22 cellular contexts compared by ENCODE assay signal in genomic region chr1:34753163-34753562, GRCh38. TPM values are rescaled to one million over a fixed set of nuclear protein-coding genes. Genes with fewer than 3 reads are reported as not detected.
"Had no signal": no experiment of that assay in that cellular context is flagged by ENCODE, and none has a peak within 500 bp of the region (broad histone marks: within the 10 kb centered on the region; RNA-seq: fewer than 3 reads in every experiment).

No MANE protein-coding gene starts in this region.

- FAIRE-seq: islet of Langerhans had no signal

- H3K4me3 ChIP-seq: ascending aorta, cardiac muscle cell, gastrocnemius medialis, heart right ventricle, left lung, prostate gland, right lobe of liver, transverse colon had no signal

- H3K4me1 ChIP-seq: ascending aorta, gastrocnemius medialis, left lung, prostate gland, right lobe of liver, transverse colon had no signal

- H3K9me3 ChIP-seq: ascending aorta, gastrocnemius medialis, heart right ventricle, left lung, prostate gland, right lobe of liver, transverse colon had no signal

- H3K4me3 Mint-ChIP-seq: activated CD8-positive, alpha-beta T cell treated with anti-CD3 and anti-CD28 coated beads, Interleukin-2, amount 10 ng/mL, durations not matched to agents 7 days and 5 days; activated naive CD8-positive, alpha-beta T cell treated with anti-CD3 and anti-CD28 coated beads, Interleukin-2, amount 50 U/mL, for 24 hours; natural killer cell treated with Interleukin-12 subunit alpha and Interleukin-12 subunit beta and Interleukin-15 and Interleukin-18, amount 100 ng/mL, for 72 hours; stimulated activated memory B cell treated with anti-CD40 and anti-IgM and Interleukin-4, amounts not matched to agents 10 μg/mL and 1 μg/mL and 100 μg/mL, for 72 hours had no signal

- H3K27ac Mint-ChIP-seq: activated CD8-positive, alpha-beta T cell treated with anti-CD3 and anti-CD28 coated beads, Interleukin-2, amount 10 ng/mL, durations not matched to agents 7 days and 5 days; activated naive CD8-positive, alpha-beta T cell treated with anti-CD3 and anti-CD28 coated beads, Interleukin-2, amount 50 U/mL, for 24 hours; natural killer cell treated with Interleukin-12 subunit alpha and Interleukin-12 subunit beta and Interleukin-15 and Interleukin-18, amount 100 ng/mL, for 72 hours; stimulated activated memory B cell treated with anti-CD40 and anti-IgM and Interleukin-4, amounts not matched to agents 10 μg/mL and 1 μg/mL and 100 μg/mL, for 72 hours had no signal

- H3K36me3 Mint-ChIP-seq: natural killer cell treated with Interleukin-12 subunit alpha and Interleukin-12 subunit beta and Interleukin-15 and Interleukin-18, amount 100 ng/mL, for 72 hours; stimulated activated memory B cell treated with anti-CD40 and anti-IgM and Interleukin-4, amounts not matched to agents 10 μg/mL and 1 μg/mL and 100 μg/mL, for 72 hours had no signal

- H3K27me3 ChIP-seq: ascending aorta, cardiac muscle cell, gastrocnemius medialis, left lung, right lobe of liver, transverse colon had no signal

- H3K27ac ChIP-seq: ascending aorta, cardiac muscle cell, gastrocnemius medialis, heart right ventricle, left lung, prostate gland, right lobe of liver, transverse colon, WERI-Rb-1 had no signal

- H3K9me3 Mint-ChIP-seq: activated naive CD8-positive, alpha-beta T cell treated with anti-CD3 and anti-CD28 coated beads, Interleukin-2, amount 50 U/mL, for 24 hours; natural killer cell treated with Interleukin-12 subunit alpha and Interleukin-12 subunit beta and Interleukin-15 and Interleukin-18, amount 100 ng/mL, for 72 hours had no signal

- H3K4me1 Mint-ChIP-seq: activated naive CD8-positive, alpha-beta T cell treated with anti-CD3 and anti-CD28 coated beads, Interleukin-2, amount 50 U/mL, for 24 hours; stimulated activated memory B cell treated with anti-CD40 and anti-IgM and Interleukin-4, amounts not matched to agents 10 μg/mL and 1 μg/mL and 100 μg/mL, for 72 hours had no signal

- H3K36me3 ChIP-seq: ascending aorta, cardiac muscle cell, gastrocnemius medialis, heart right ventricle, left lung, prostate gland, right lobe of liver, transverse colon, WERI-Rb-1 had no signal

- ATAC-seq: activated CD8-positive, alpha-beta T cell treated with anti-CD3 and anti-CD28 coated beads, Interleukin-2, amount 10 ng/mL, durations not matched to agents 7 days and 5 days; activated naive CD8-positive, alpha-beta T cell treated with anti-CD3 and anti-CD28 coated beads, Interleukin-2, amount 50 U/mL, for 24 hours; gastrocnemius medialis; heart right ventricle; left lung; natural killer cell treated with Interleukin-12 subunit alpha and Interleukin-12 subunit beta and Interleukin-15 and Interleukin-18, amount 100 ng/mL, for 72 hours; right lobe of liver; stimulated activated memory B cell treated with anti-CD40 and anti-IgM and Interleukin-4, amounts not matched to agents 10 μg/mL and 1 μg/mL and 100 μg/mL, for 72 hours had no signal

- H3K27me3 Mint-ChIP-seq: activated naive CD8-positive, alpha-beta T cell treated with anti-CD3 and anti-CD28 coated beads, Interleukin-2, amount 50 U/mL, for 24 hours had no signal

- DNase-seq: activated CD4-positive, alpha-beta T cell treated with anti-CD3 and anti-CD28 coated beads for 48 hours; activated CD8-positive, alpha-beta memory T cell treated with anti-CD3 and anti-CD28 coated beads, Interleukin-2, amount 50 U/mL, for 48 hours; activated CD8-positive, alpha-beta T cell treated with anti-CD3 and anti-CD28 coated beads, Interleukin-2, amount 10 ng/mL, durations not matched to agents 7 days and 5 days; activated naive CD4-positive, alpha-beta T cell treated with Interleukin-2 at 50 U/mL for 16 hours; activated naive CD8-positive, alpha-beta T cell treated with anti-CD3 and anti-CD28 coated beads, Interleukin-2, amount 50 U/mL, for 24 hours; gastrocnemius medialis; heart right ventricle; left lung; mesenchymal stem cell; right lobe of liver; T1000; transverse colon; WERI-Rb-1 had no signal

RNA-seq across cellular contexts. Expression of gene GJB5, which starts 1.7 kb away (rescaled TPM):
- total RNA-seq: activated CD8-positive, alpha-beta T cell treated with anti-CD3 and anti-CD28 coated beads, Interleukin-2, amount 10 ng/mL, durations not matched to agents 7 days and 5 days; ascending aorta; cardiac muscle cell; fibroblast of lung; gastrocnemius medialis; heart right ventricle; natural killer cell treated with Interleukin-12 subunit alpha and Interleukin-12 subunit beta and Interleukin-15 and Interleukin-18, amount 100 ng/mL, for 72 hours; omental fat pad; right lobe of liver; subcutaneous adipose tissue; transverse colon had no signal
- polyA plus RNA-seq: cardiac muscle cell, fibroblast of lung, heart right ventricle had no signal

RNA-seq across cellular contexts. Expression of gene GJB4, which starts 6.4 kb away (rescaled TPM):
- total RNA-seq: activated CD8-positive, alpha-beta T cell treated with anti-CD3 and anti-CD28 coated beads, Interleukin-2, amount 10 ng/mL, durations not matched to agents 7 days and 5 days; ascending aorta; cardiac muscle cell; fibroblast of lung; gastrocnemius medialis; heart right ventricle; left lung; natural killer cell treated with Interleukin-12 subunit alpha and Interleukin-12 subunit beta and Interleukin-15 and Interleukin-18, amount 100 ng/mL, for 72 hours; omental fat pad; right lobe of liver; subcutaneous adipose tissue had no signal
- polyA plus RNA-seq: cardiac muscle cell, fibroblast of lung, heart right ventricle had no signal

RNA-seq across cellular contexts. Expression of gene GJB3, which starts 27.9 kb away (rescaled TPM):
- total RNA-seq: activated CD8-positive, alpha-beta T cell treated with anti-CD3 and anti-CD28 coated beads, Interleukin-2, amount 10 ng/mL, durations not matched to agents 7 days and 5 days; ascending aorta; cardiac muscle cell; fibroblast of lung; gastrocnemius medialis; heart right ventricle; natural killer cell treated with Interleukin-12 subunit alpha and Interleukin-12 subunit beta and Interleukin-15 and Interleukin-18, amount 100 ng/mL, for 72 hours; omental fat pad; subcutaneous adipose tissue had no signal
- polyA plus RNA-seq: cardiac muscle cell, fibroblast of lung, heart right ventricle had no signal

RNA-seq across cellular contexts. Expression of gene GJA4, which starts 39.6 kb away (rescaled TPM):
- total RNA-seq: activated CD8-positive, alpha-beta T cell treated with anti-CD3 and anti-CD28 coated beads, Interleukin-2, amount 10 ng/mL, durations not matched to agents 7 days and 5 days; fibroblast of lung had no signal
- polyA plus RNA-seq: cardiac muscle cell, fibroblast of lung had no signal
